ENCODE assay signal across 10 cellular contexts in genomic region chr19:4473011-4473410, GRCh38. TPM values are rescaled to one million over a fixed set of nuclear protein-coding genes. Genes with fewer than 3 reads are reported as not detected.
DNase-seq lines count a peak whose midpoint lies in the region; TF ChIP-seq lines count a peak whose summit lies in the region.
"Had no signal": no experiment of that assay in that cellular context is flagged by ENCODE, and none has a peak within 500 bp of the region (broad histone marks: within the 10 kb centered on the region; RNA-seq: fewer than 3 reads in every experiment).

No MANE protein-coding gene starts in this region.

- 0 out of 2 replicates have a peak, but pooled peaks cover 4% of the 10 kb centered on the region for H3K4me1 ChIP-seq in MM.1S (ENCODE audit: low read length)
- peaks cover 25% of the 10 kb centered on the region for H3K4me1 ChIP-seq in effector memory CD4-positive, alpha-beta T cell (ENCODE audit: control insufficient read depth, insufficient read depth, low read length, poor library complexity, severe bottlenecking)

- H3K79me2 ChIP-seq in MM.1S (ENCODE audit: low read length), result peaks cover 31% of the 10 kb centered on the region
- peaks cover 22% of the 10 kb centered on the region for H3K79me2 ChIP-seq in neural cell (replicated peaks; ENCODE audit: insufficient read depth, low read length)

- no peak for TF ChIP-seq RAD21 in neural cell (conservative IDR thresholded peaks at IDR 0.05)

- H2AFZ ChIP-seq in MM.1S (ENCODE audit: low read length) (no peak overlapping the region), neural cell (ENCODE audit: low read depth, low read length) (no peak overlapping the region)

- no peak overlapping the region for H3K27ac ChIP-seq in MM.1S (ENCODE audit: low read length)
- peak overlapping the region; percentile 32 for H3K27ac ChIP-seq in effector memory CD4-positive, alpha-beta T cell (ENCODE audit: insufficient read depth, low read length, poor library complexity, severe bottlenecking)
- peak overlapping the region; percentile 5 for H3K27ac ChIP-seq in neural cell (ENCODE audit: low read length)

- H3K4me3 ChIP-seq in BJ (ENCODE audit: low read depth, low read length) (peak overlapping the region; percentile 92), MM.1S (ENCODE audit: low read length) (peak overlapping the region; percentile 96), neural cell (ENCODE audit: low read length) (peak overlapping the region; percentile 88)
- peak overlapping the region; percentile 72 for H3K4me3 ChIP-seq in effector memory CD4-positive, alpha-beta T cell (ENCODE audit: insufficient read depth, low read depth, low read length, poor library complexity, severe bottlenecking)

- DNase-seq in BJ (ENCODE audit: low read depth), result no peak
- DNase-seq in MM.1S, result no peak
- DNase-seq in effector memory CD4-positive, alpha-beta T cell, result no peak
- no peak for DNase-seq in HT-29 (ENCODE audit: low spot score)
- DNase-seq in KBM-7, result no peak
- DNase-seq in stimulated activated CD8-positive, alpha-beta memory T cell treated with anti-CD3 and anti-CD28 coated beads, Interleukin-4, amount 100 ng/mL, for 48 hours, result no peak
- no peak for DNase-seq in NCI-H146 (lab: John Stamatoyannopoulos, UW)
- DNase-seq: cortex of kidney, NCI-H2171 had no signal

- no peaks in the 10 kb centered on the region for H3K27me3 ChIP-seq in BJ (ENCODE audit: control insufficient read depth, insufficient read depth, low read length)
- no peaks in the 10 kb centered on the region for H3K27me3 ChIP-seq in MM.1S (replicated peaks; ENCODE audit: insufficient read depth, low read length)
- H3K27me3 ChIP-seq in effector memory CD4-positive, alpha-beta T cell (replicated peaks; ENCODE audit: control insufficient read depth, insufficient read depth, low read length, poor library complexity, severe bottlenecking), result no peaks in the 10 kb centered on the region
- H3K27me3 ChIP-seq in neural cell (ENCODE audit: insufficient read depth, low read depth, low read length), result no peaks in the 10 kb centered on the region

- H3F3A ChIP-seq in MM.1S (ENCODE audit: insufficient read depth, low read length) (peaks cover 5% of the 10 kb centered on the region; the same call in 1 of the 2 replicates), neural cell (ENCODE audit: insufficient read depth, low read length, poor library complexity, severe bottlenecking) (peaks cover 3% of the 10 kb centered on the region)

- H3K9me2 ChIP-seq in MM.1S (replicated peaks; ENCODE audit: insufficient read depth, low read length) (no peaks in the 10 kb centered on the region), neural cell (ENCODE audit: insufficient read depth, low read length) (no peaks in the 10 kb centered on the region)

- CTCF ChIA-PET in BJ (lab: Yijun Ruan, JAX), result interaction anchor here (0.6 kb wide), 1 partner anchor 16 kb away, joined by 4 read pairs; no protein-coding TSS in a partner anchor

- peak overlapping the region; percentile 94 for H3K9ac ChIP-seq in MM.1S (ENCODE audit: low read length)
- H3K9ac ChIP-seq in neural cell (ENCODE audit: low read length), result peak overlapping the region; percentile 79

- TF ChIP-seq CTCF in BJ (IDR thresholded peaks at IDR 0.05; ENCODE audit: insufficient read depth, low read depth, low read length), result no peak
- TF ChIP-seq CTCF in MM.1S (IDR thresholded peaks at IDR 0.05; ENCODE audit: low read length), result no peak
- TF ChIP-seq CTCF in neural cell (IDR thresholded peaks at IDR 0.05; ENCODE audit: poor library complexity, severe bottlenecking), result no peak

- H3K4me2 ChIP-seq in MM.1S (ENCODE audit: low read depth, low read length) (peak overlapping the region; percentile 88), neural cell (ENCODE audit: low read length) (peak overlapping the region; percentile 70)

- H3K9me3 ChIP-seq in MM.1S (replicated peaks; ENCODE audit: insufficient read depth, low read length) (no peaks in the 10 kb centered on the region), neural cell (ENCODE audit: low read length) (no peaks in the 10 kb centered on the region)
- H3K9me3 ChIP-seq in effector memory CD4-positive, alpha-beta T cell (ENCODE audit: control insufficient read depth, low read length), result no peaks in the 10 kb centered on the region

- peaks cover 12% of the 10 kb centered on the region for H3K36me3 ChIP-seq in BJ (ENCODE audit: control insufficient read depth, insufficient read depth, low read length)
- H3K36me3 ChIP-seq in MM.1S (replicated peaks; ENCODE audit: insufficient read depth, low read length), result no peaks in the 10 kb centered on the region
- peaks cover 18% of the 10 kb centered on the region for H3K36me3 ChIP-seq in effector memory CD4-positive, alpha-beta T cell (ENCODE audit: control insufficient read depth, insufficient read depth, low read length)
- H3K36me3 ChIP-seq in neural cell (ENCODE audit: insufficient read depth, low read length), result no peaks in the 10 kb centered on the region

- in situ Hi-C loops in KBM-7 (cut with MboI; ENCODE audit: low pct_unique_long_range_greater_than_20kb, low sequenced_read_pairs), result no loop called here

- H4K20me1 ChIP-seq in MM.1S (ENCODE audit: insufficient read depth, low read length), result no peaks in the 10 kb centered on the region
- no peaks in the 10 kb centered on the region for H4K20me1 ChIP-seq in neural cell (ENCODE audit: insufficient read depth)

- POLR2A ChIA-PET in BJ (lab: Charles Lee), result no interaction called here

- TF ChIP-seq EP300 in neural cell (conservative IDR thresholded peaks at IDR 0.05; ENCODE audit: poor library complexity, severe bottlenecking), result no peak

TF ChIP-seq in neural cell, 6 proteins besides CTCF, POLR2A, EP300 and RAD21:
- TF ChIP-seq TAF1 (IDR thresholded peaks at IDR 0.05; ENCODE audit: low read depth) (no peak), EZH2 (IDR thresholded peaks at IDR 0.05; ENCODE audit: borderline replicate concordance, insufficient read depth, low read length, poor library complexity, severe bottlenecking) (no peak), MXI1 (conservative IDR thresholded peaks at IDR 0.05; ENCODE audit: poor library complexity, severe bottlenecking) (no peak), SMC3 (conservative IDR thresholded peaks at IDR 0.05; ENCODE audit: poor library complexity) (no peak), REST (IDR thresholded peaks at IDR 0.05; ENCODE audit: borderline replicate concordance) (no peak), POLR2AphosphoS5 (IDR thresholded peaks at IDR 0.05) (no peak)

RNA-seq across cellular contexts. Expression of gene HDGFL2, which starts 0.9 kb away (rescaled TPM):
- 23.8 and 26.0 TPM in 2 replicates for polyA plus RNA-seq in BJ (2011; rRNA removed)
- polyA minus RNA-seq in BJ (2011; rRNA and poly(A)+ RNA removed), result 13.4 and 21.4 TPM in 2 replicates
- 79.7 and 89.1 TPM in 2 replicates for polyA plus RNA-seq in neural cell
- polyA minus RNA-seq in neural cell, result 79.6 and 83.5 TPM in 2 replicates
- total RNA-seq in HT-29 (2014; rRNA removed; shearing (Covaris generic)), result 56.1 and 67.0 TPM in 2 replicates

RNA-seq across cellular contexts. Expression of gene UBXN6, which starts 15.4 kb away (rescaled TPM):
- polyA plus RNA-seq in BJ (2011; rRNA removed) (85.5 and 127 TPM in 2 replicates), neural cell (102 and 122 TPM in 2 replicates)
- polyA minus RNA-seq in BJ (2011; rRNA and poly(A)+ RNA removed), result 52.9 and 76.0 TPM in 2 replicates
- polyA minus RNA-seq in neural cell, result 58.6 and 63.8 TPM in 2 replicates
- total RNA-seq in HT-29 (2014; rRNA removed; shearing (Covaris generic)), result 84.8 and 85.4 TPM in 2 replicates

RNA-seq across cellular contexts. Expression of gene PLIN4, which starts 45.3 kb away (rescaled TPM):
- polyA plus RNA-seq in BJ (2011; rRNA removed) (0.01 TPM in 2 replicates), neural cell (not detected in 2 replicates)
- polyA minus RNA-seq in BJ (2011; rRNA and poly(A)+ RNA removed), result 0.05 TPM in 1 of 2 replicates, not detected in the other
- polyA minus RNA-seq in neural cell, result under 0.01 and 0.12 TPM in 2 replicates
- total RNA-seq in HT-29 (2014; rRNA removed; shearing (Covaris generic)), result 8.5 TPM in 2 replicates
